31 cellular contexts compared by ENCODE assay signal in the genomic region with DNA sequence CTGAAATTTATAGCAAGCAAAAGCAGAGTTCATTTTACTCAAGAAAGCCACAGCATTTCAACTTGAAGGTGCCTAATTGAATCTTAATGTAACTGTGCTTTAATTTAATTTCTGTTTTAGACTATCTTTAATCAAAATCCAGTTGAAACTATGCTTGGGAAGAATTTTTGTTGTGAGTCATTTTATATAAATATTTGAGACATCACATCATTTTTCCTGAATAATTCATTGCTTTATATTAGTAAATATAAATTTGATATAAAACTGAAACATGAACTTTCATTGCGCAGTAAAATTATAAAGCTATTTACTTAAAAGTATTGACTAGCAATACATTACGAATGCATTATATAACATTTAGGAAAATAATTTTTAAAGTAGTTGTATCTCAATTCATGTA.
"Had no signal": no experiment of that assay in that cellular context is flagged by ENCODE, and none has a peak within 500 bp of the region (broad histone marks: within the 10 kb centered on the region; RNA-seq: fewer than 3 reads in every experiment).

No MANE protein-coding gene starts in this region.

- H3K4me1 ChIP-seq: neural progenitor cell, parathyroid adenoma, psoas muscle, right lobe of liver, sigmoid colon, spleen, stomach, thyroid gland, tibial nerve, upper lobe of left lung, vagina had no signal

- H3K4me3 ChIP-seq: neural progenitor cell, ovary, psoas muscle, right lobe of liver, sigmoid colon, smooth muscle cell, spleen, stomach, thoracic aorta, thyroid gland, tibial nerve, upper lobe of left lung, vagina had no signal

- FAIRE-seq: urothelium cell line had no signal

- DNase-seq: naive thymus-derived CD4-positive, alpha-beta T cell; natural killer cell; occipital lobe; ovary; posterior cingulate gyrus; psoas muscle; right cardiac atrium; right lobe of liver; sigmoid colon; spleen; stimulated activated CD4-positive, alpha-beta T cell treated with anti-CD3 and anti-CD28 coated beads, Interleukin-12 subunit alpha, Interleukin-12 subunit beta, amount 100 ng/mL, for 4 hours; stimulated activated CD4-positive, alpha-beta T cell treated with anti-CD3 and anti-CD28 coated beads, Interleukin-1b, Interleukin-23, amount 100 ng/mL, for 48 hours; stimulated activated CD4-positive, alpha-beta T cell treated with anti-CD3 and anti-CD28 coated beads, Interleukin-4, amount 100 ng/mL, for 1 hour; stimulated activated CD4-positive, alpha-beta T cell treated with anti-CD3 and anti-CD28 coated beads, Interleukin-4, amount 100 ng/mL, for 4 hours; stimulated activated CD8-positive, alpha-beta memory T cell treated with anti-CD3 and anti-CD28 coated beads, Interleukin-4, amount 100 ng/mL, for 48 hours; stimulated activated naive CD4-positive, alpha-beta T cell; stimulated activated naive CD8-positive, alpha-beta T cell treated with anti-CD3 and anti-CD28 coated beads, Interleukin-15, Interleukin-2, amounts not matched to agents 100 U/mL and 50 U/mL, for 24 hours; stomach; thyroid gland; trophoblast cell; upper lobe of left lung had no signal

- H3K36me3 ChIP-seq: neural progenitor cell, ovary, right lobe of liver, sigmoid colon, spleen, stomach, thoracic aorta, thyroid gland, tibial nerve, upper lobe of left lung, vagina had no signal

- H3K27me3 ChIP-seq: neural progenitor cell, ovary, right lobe of liver, sigmoid colon, spleen, stomach, thyroid gland, tibial nerve, upper lobe of left lung, vagina had no signal

- H3K27me3 Mint-ChIP-seq: naive thymus-derived CD4-positive, alpha-beta T cell; progenitor cell of endocrine pancreas; stimulated activated memory B cell treated with anti-CD40 and anti-IgM and Interleukin-4, amounts not matched to agents 10 μg/mL and 1 μg/mL and 100 μg/mL, for 72 hours had no signal

- H3K4me1 Mint-ChIP-seq: naive thymus-derived CD4-positive, alpha-beta T cell; natural killer cell; nephron; neural progenitor cell; stimulated activated memory B cell treated with anti-CD40 and anti-IgM and Interleukin-4, amounts not matched to agents 10 μg/mL and 1 μg/mL and 100 μg/mL, for 72 hours had no signal

- ATAC-seq: naive thymus-derived CD4-positive, alpha-beta T cell; natural killer cell; psoas muscle; right cardiac atrium; right lobe of liver; stimulated activated memory B cell treated with anti-CD40 and anti-IgM and Interleukin-4, amounts not matched to agents 10 μg/mL and 1 μg/mL and 100 μg/mL, for 72 hours; stimulated activated naive CD8-positive, alpha-beta T cell treated with anti-CD3 and anti-CD28 coated beads, Interleukin-15, Interleukin-2, amounts not matched to agents 100 U/mL and 50 U/mL, for 24 hours had no signal

- H3K27ac ChIP-seq: neural progenitor cell, ovary, parathyroid adenoma, psoas muscle, right lobe of liver, sigmoid colon, spleen, stomach, thoracic aorta, thyroid gland, tibial nerve, upper lobe of left lung, vagina had no signal

- H3K27ac Mint-ChIP-seq: naive thymus-derived CD4-positive, alpha-beta T cell; natural killer cell; nephron; neural progenitor cell; progenitor cell of endocrine pancreas; stimulated activated memory B cell treated with anti-CD40 and anti-IgM and Interleukin-4, amounts not matched to agents 10 μg/mL and 1 μg/mL and 100 μg/mL, for 72 hours had no signal

- H3K9me3 ChIP-seq: ovary, right lobe of liver, thoracic aorta, thyroid gland, vagina had no signal

- H3K4me3 Mint-ChIP-seq: naive thymus-derived CD4-positive, alpha-beta T cell; natural killer cell; nephron; neural progenitor cell; stimulated activated memory B cell treated with anti-CD40 and anti-IgM and Interleukin-4, amounts not matched to agents 10 μg/mL and 1 μg/mL and 100 μg/mL, for 72 hours had no signal
